8 cellular contexts compared by ENCODE assay signal in genomic region chr10:114550756-114551290, GRCh38.
A peak's percentile ranks its signal among the peaks of the same experiment; 100 is the strongest.
DNase-seq lines count a peak whose midpoint lies in the region; ATAC-seq, FAIRE-seq and TF ChIP-seq lines count a peak whose summit lies in the region.

No MANE protein-coding gene starts in this region.

- H3K9me3 Mint-ChIP-seq in activated T-helper 2 cell treated with anti-CD3 and anti-CD28 coated beads, Interferon-gamma antibody, Interleukin-2, Interleukin-4, amounts not matched to agents 10 μg/mL and 5 μg/mL and 100 μg/mL, durations not matched to agents 14 hours and 24 hours and 36 hours: no peaks in the 10 kb centered on the region
- no peaks in the 10 kb centered on the region for H3K9me3 Mint-ChIP-seq in activated T-cell treated with anti-CD3 and anti-CD28 coated beads, Interleukin-2, amount 50 U/mL, for 24 hours

- intact Hi-C loops in mucosa of descending colon (cut with DNase I, micrococcal nuclease): loop anchor here (5.0 to 10.0 kb wide), 5 partner anchors 79 to 236 kb away; no protein-coding TSS in a partner anchor
- intact Hi-C loops in activated T-helper 2 cell treated with anti-CD3 and anti-CD28 coated beads, Interferon-gamma antibody, Interleukin-2, Interleukin-4, amounts not matched to agents 10 μg/mL and 5 μg/mL and 100 μg/mL, durations not matched to agents 14 hours and 24 hours and 36 hours (cut with micrococcal nuclease): loop anchor here (1.0 kb wide), 2 partner anchors 143 to 235 kb away; no protein-coding TSS in a partner anchor

- peak; percentile 58 for ATAC-seq in mucosa of descending colon
- ATAC-seq in HG02938 (IDR thresholded peaks at IDR 0.05; ENCODE audit: unreplicated experiment): no peak

- no peaks in the 10 kb centered on the region for H3K36me3 ChIP-seq in mucosa of descending colon (ENCODE audit: low read depth)

- no peaks in the 10 kb centered on the region for H3K9me3 ChIP-seq in mucosa of descending colon

- peak; percentile 55 for FAIRE-seq in colon (lab: Jason Lieb, UNC)

- H3K36me3 Mint-ChIP-seq in activated T-helper 2 cell treated with anti-CD3 and anti-CD28 coated beads, Interferon-gamma antibody, Interleukin-2, Interleukin-4, amounts not matched to agents 10 μg/mL and 5 μg/mL and 100 μg/mL, durations not matched to agents 14 hours and 24 hours and 36 hours (ENCODE audit: low read depth): no peaks in the 10 kb centered on the region
- H3K36me3 Mint-ChIP-seq in activated T-cell treated with anti-CD3 and anti-CD28 coated beads, Interleukin-2, amount 50 U/mL, for 24 hours (ENCODE audit: low read depth): no peaks in the 10 kb centered on the region

- peaks cover 2% of the 10 kb centered on the region for H3K27me3 Mint-ChIP-seq in activated T-helper 2 cell treated with anti-CD3 and anti-CD28 coated beads, Interferon-gamma antibody, Interleukin-2, Interleukin-4, amounts not matched to agents 10 μg/mL and 5 μg/mL and 100 μg/mL, durations not matched to agents 14 hours and 24 hours and 36 hours (ENCODE audit: low read depth)
- no peaks in the 10 kb centered on the region for H3K27me3 Mint-ChIP-seq in activated T-cell treated with anti-CD3 and anti-CD28 coated beads, Interleukin-2, amount 50 U/mL, for 24 hours

- peak; percentile 48 for DNase-seq in NCI-H2196 (lab: John Stamatoyannopoulos, UW; ENCODE audit: unreplicated experiment)
- no peak for DNase-seq in NCI-H2196 treated with DMSO at 0.1 percent for 48 hours (lab: John Stamatoyannopoulos, UW; ENCODE audit: unreplicated experiment)
- peak; percentile 46 for DNase-seq in NCI-H460 (ENCODE audit: extremely low read depth, low read depth)
- no peak for DNase-seq in mucosa of descending colon
- no peak for DNase-seq in activated T-helper 2 cell treated with anti-CD3 and anti-CD28 coated beads, Interferon-gamma antibody, Interleukin-2, Interleukin-4, amounts not matched to agents 10 μg/mL and 5 μg/mL and 100 μg/mL, durations not matched to agents 14 hours and 24 hours and 36 hours (ENCODE audit: low spot score)
- no peak for DNase-seq in activated T-cell treated with anti-CD3 and anti-CD28 coated beads, Interleukin-2, amount 50 U/mL, for 24 hours

- TF ChIP-seq CTCF in mucosa of descending colon (IDR thresholded peaks at IDR 0.05): no peak

- H3K4me3 Mint-ChIP-seq in activated T-helper 2 cell treated with anti-CD3 and anti-CD28 coated beads, Interferon-gamma antibody, Interleukin-2, Interleukin-4, amounts not matched to agents 10 μg/mL and 5 μg/mL and 100 μg/mL, durations not matched to agents 14 hours and 24 hours and 36 hours (ENCODE audit: low read depth): no peak overlapping the region
- H3K4me3 Mint-ChIP-seq in activated T-cell treated with anti-CD3 and anti-CD28 coated beads, Interleukin-2, amount 50 U/mL, for 24 hours: no peak overlapping the region

- no peak overlapping the region for H3K27ac Mint-ChIP-seq in activated T-helper 2 cell treated with anti-CD3 and anti-CD28 coated beads, Interferon-gamma antibody, Interleukin-2, Interleukin-4, amounts not matched to agents 10 μg/mL and 5 μg/mL and 100 μg/mL, durations not matched to agents 14 hours and 24 hours and 36 hours
- H3K27ac Mint-ChIP-seq in activated T-cell treated with anti-CD3 and anti-CD28 coated beads, Interleukin-2, amount 50 U/mL, for 24 hours: no peak overlapping the region

- H3K4me1 Mint-ChIP-seq in activated T-helper 2 cell treated with anti-CD3 and anti-CD28 coated beads, Interferon-gamma antibody, Interleukin-2, Interleukin-4, amounts not matched to agents 10 μg/mL and 5 μg/mL and 100 μg/mL, durations not matched to agents 14 hours and 24 hours and 36 hours (ENCODE audit: low read depth): peaks cover 19% of the 10 kb centered on the region
- peaks cover 27% of the 10 kb centered on the region for H3K4me1 Mint-ChIP-seq in activated T-cell treated with anti-CD3 and anti-CD28 coated beads, Interleukin-2, amount 50 U/mL, for 24 hours (ENCODE audit: low read depth)

- H3K4me3 ChIP-seq in mucosa of descending colon: no peak overlapping the region

- H3K4me1 ChIP-seq in mucosa of descending colon (ENCODE audit: low read depth): peaks cover 12% of the 10 kb centered on the region

Comparison
In these comparisons a context has a peak if more than half of its experiments do, and no peak if none do; other contexts are left out.
1. DNase-seq: peak in NCI-H2196 (single experiment) and NCI-H460 (single experiment); none in NCI-H2196 treated with DMSO at 0.1 percent for 48 hours (single experiment), mucosa of descending colon (0 of 3), activated T-helper 2 cell treated with anti-CD3 and anti-CD28 coated beads, Interferon-gamma antibody, Interleukin-2, Interleukin-4, amounts not matched to agents 10 μg/mL and 5 μg/mL and 100 μg/mL, durations not matched to agents 14 hours and 24 hours and 36 hours (single experiment) and activated T-cell treated with anti-CD3 and anti-CD28 coated beads, Interleukin-2, amount 50 U/mL, for 24 hours (single experiment).